ENCODE assay signal across 8 cellular contexts in the genomic region with DNA sequence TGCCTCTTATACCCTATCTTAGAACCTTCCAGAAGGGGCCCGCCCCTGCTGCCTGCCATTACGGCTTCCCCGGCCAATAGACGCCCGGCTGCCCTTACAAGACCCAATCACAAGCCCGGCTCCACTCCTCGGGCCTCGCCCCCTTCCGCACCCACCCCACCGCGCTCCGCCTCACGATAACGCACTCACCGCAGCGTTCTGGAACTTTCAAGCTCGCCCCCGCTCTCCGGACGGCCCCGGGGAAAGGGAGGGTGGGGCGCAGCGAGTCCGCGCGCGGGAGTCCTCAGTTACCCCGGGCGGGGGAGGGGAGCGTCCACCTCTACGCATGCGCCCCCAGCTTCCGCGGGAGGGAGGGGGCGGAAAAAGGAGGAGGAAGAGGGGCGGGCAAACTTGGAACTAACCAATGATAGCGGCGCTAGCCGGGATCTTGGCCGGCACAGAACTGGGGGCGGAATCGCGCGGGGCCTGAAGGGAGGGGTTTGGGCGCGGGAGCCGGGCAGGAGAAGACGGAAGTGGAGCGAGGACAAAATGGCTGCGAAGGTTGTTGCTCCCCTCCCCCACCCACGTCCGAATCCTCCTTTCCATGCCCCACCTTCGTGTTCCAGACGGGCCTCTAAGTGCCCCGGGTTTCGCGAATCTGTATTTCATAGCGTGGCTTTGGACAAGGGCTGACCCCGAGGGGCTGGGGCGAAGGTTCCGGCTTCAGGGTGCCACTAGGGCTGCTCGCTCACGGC. TPM values are rescaled to one million over a fixed set of nuclear protein-coding genes. Genes with fewer than 3 reads are reported as not detected.
DNase-seq lines count a peak whose midpoint lies in the region; TF ChIP-seq lines count a peak whose summit lies in the region.

No MANE protein-coding gene starts in this region.

- DNase-seq in GDM1 (lab: John Stamatoyannopoulos, UW) (peak; percentile 99), HFFc6 (peak; percentile 99), NAMALWA (ENCODE audit: low spot score) (peak; percentile 98), SK-N-DZ (ENCODE audit: low spot score) (peak; percentile 96), germinal center (ENCODE audit: low spot score) (peak; percentile 94), non-pigmented ciliary epithelial cell (ENCODE audit: low read depth) (peak; percentile 98), superior temporal gyrus (ENCODE audit: extremely low spot score) (peak; percentile 99)
- peak; percentile 100 for DNase-seq in activated naive CD4-positive, alpha-beta T cell treated with anti-CD3 and anti-CD28 coated beads, Interleukin-2, amount 50 U/mL, for 16 hours

- H3K4me3 Mint-ChIP-seq in HFFc6, result peak overlapping the region; percentile 100

- H3K27me3 Mint-ChIP-seq in HFFc6 (ENCODE audit: insufficient read depth), result peaks cover 37% of the 10 kb centered on the region

- H3K27ac Mint-ChIP-seq in HFFc6, result peak overlapping the region; percentile 98

- H3K4me1 Mint-ChIP-seq in HFFc6 (ENCODE audit: low read depth), result peaks cover 61% of the 10 kb centered on the region

- peaks cover 11% of the 10 kb centered on the region for H3K9me3 Mint-ChIP-seq in HFFc6

- peaks cover 47% of the 10 kb centered on the region for H3K36me3 Mint-ChIP-seq in HFFc6 (ENCODE audit: low read depth)

- no peak for TF ChIP-seq CTCF in HFFc6 (IDR thresholded peaks at IDR 0.05)

RNA-seq across cellular contexts. Expression of gene HSPA8, which starts 0.4 kb away (rescaled TPM):
- 1,000 to 10,000 TPM; 1,520 to 2,256 (median 2,072) TPM for total RNA-seq in HFFc6 (2021; fragmentation: NEBNext Ultra II Directional; extraction: Animal tissue kit (Norgen Biotek cat#: 25700))
- 1,457 and 1,648 TPM in 2 replicates for polyA plus RNA-seq in SK-N-DZ (2014; cell fraction: cytosol; rRNA removed)
- polyA plus RNA-seq in SK-N-DZ (2014; cell fraction: nucleus; rRNA removed), result 666 and 971 TPM in 2 replicates

Comparison
In these comparisons a context has a peak if more than half of its experiments do, and no peak if none do; other contexts are left out.
1. Peak in every context shown above with its lines: DNase-seq.